ENCODE assay signal across 8 cellular contexts in genomic region chr6:28606424-28607391, GRCh38.
DNase-seq lines count a peak whose midpoint lies in the region; ATAC-seq and TF ChIP-seq lines count a peak whose summit lies in the region.

No MANE protein-coding gene starts in this region.

- DNase-seq in AG08396 (ENCODE audit: low spot score), result peak; percentile 81
- DNase-seq in NCI-H1105 (lab: John Stamatoyannopoulos, UW), result peak; percentile 94
- peak; percentile 12 for DNase-seq in T-helper 2 cell treated with Interferon-gamma antibody and Interleukin-4, amounts not matched to agents 5 μg/mL and 100 μg/mL, for 36 hours (ENCODE audit: low spot score)
- peak; percentile 91 for DNase-seq in endodermal cell
- DNase-seq in osteoblast (ENCODE audit: insufficient read length, low spot score, missing footprints), result peak; percentile 91
- DNase-seq in lower lobe of right lung, result no peak
- DNase-seq in effector memory CD8-positive, alpha-beta T cell, result no peak

- WGBS in endodermal cell (ENCODE audit: insufficient coverage in 1 of 2, insufficient read length in 1 of 2), 2 experiments, result 8 to 14% methylated on average over 19 to 30 of the region's 30 CpGs

- H3K27ac Mint-ChIP-seq in T-helper 2 cell treated with Interferon-gamma antibody and Interleukin-4, amounts not matched to agents 5 μg/mL and 100 μg/mL, for 36 hours, result no peak overlapping the region
- H3K27ac Mint-ChIP-seq in endodermal cell, result peak overlapping the region; percentile 55
- no peak overlapping the region for H3K27ac Mint-ChIP-seq in effector memory CD8-positive, alpha-beta T cell

- no peak overlapping the region for H3K9ac ChIP-seq in endodermal cell (ENCODE audit: extremely low read depth, low read length, poor library complexity, severe bottlenecking)

- TF ChIP-seq CTCF in GM12875 (IDR thresholded peaks at IDR 0.05; ENCODE audit: borderline replicate concordance, insufficient read depth, low read depth, low read length) (peak; percentile 29; the same call in 1 of the 2 replicates), endodermal cell (conservative IDR thresholded peaks at IDR 0.05) (peak; percentile 73), osteoblast (IDR thresholded peaks at IDR 0.05; ENCODE audit: extremely low read depth, low read depth, low read length) (peak; percentile 44), lower lobe of right lung (IDR thresholded peaks at IDR 0.05) (no peak)

- H3K27me3 ChIP-seq in endodermal cell (ENCODE audit: control insufficient read depth, insufficient read depth, low read length, poor library complexity, severe bottlenecking) (no peaks in the 10 kb centered on the region), osteoblast (ENCODE audit: insufficient read depth, low read length) (no peaks in the 10 kb centered on the region), lower lobe of right lung (ENCODE audit: low read depth) (peaks cover 62% of the 10 kb centered on the region)

- no peak for ATAC-seq in lower lobe of right lung
- ATAC-seq in effector memory CD8-positive, alpha-beta T cell (replicated peaks), result no peak

- H3K9me3 ChIP-seq in endodermal cell (ENCODE audit: control insufficient read depth, low read length) (no peaks in the 10 kb centered on the region), osteoblast (ENCODE audit: low read depth, low read length) (no peaks in the 10 kb centered on the region), lower lobe of right lung (no peaks in the 10 kb centered on the region)

- H3K9me3 Mint-ChIP-seq in T-helper 2 cell treated with Interferon-gamma antibody and Interleukin-4, amounts not matched to agents 5 μg/mL and 100 μg/mL, for 36 hours, result no peaks in the 10 kb centered on the region
- H3K9me3 Mint-ChIP-seq in endodermal cell, result no peaks in the 10 kb centered on the region
- peaks cover 0 to 2% of the 10 kb centered on the region in 2 donors for H3K9me3 Mint-ChIP-seq in effector memory CD8-positive, alpha-beta T cell

- H3K4me1 Mint-ChIP-seq in T-helper 2 cell treated with Interferon-gamma antibody and Interleukin-4, amounts not matched to agents 5 μg/mL and 100 μg/mL, for 36 hours (ENCODE audit: low read depth), result peaks cover 9% of the 10 kb centered on the region
- H3K4me1 Mint-ChIP-seq in endodermal cell, result peaks cover 3% of the 10 kb centered on the region
- H3K4me1 Mint-ChIP-seq in effector memory CD8-positive, alpha-beta T cell (ENCODE audit: low read depth in 2 of 2), result no peaks in the 10 kb centered on the region

- no peaks in the 10 kb centered on the region for H3K79me2 ChIP-seq in osteoblast (ENCODE audit: insufficient read depth, low read length)

- intact Hi-C loops in lower lobe of right lung (cut with DNase I), result no loop called here

- H3K27ac ChIP-seq in endodermal cell (ENCODE audit: low read depth, low read length), result peak overlapping the region; percentile 57
- H3K27ac ChIP-seq in osteoblast (ENCODE audit: low read depth, low read length), result no peak overlapping the region
- H3K27ac ChIP-seq in lower lobe of right lung, result no peak overlapping the region

- no peaks in the 10 kb centered on the region for H3K36me3 Mint-ChIP-seq in T-helper 2 cell treated with Interferon-gamma antibody and Interleukin-4, amounts not matched to agents 5 μg/mL and 100 μg/mL, for 36 hours (ENCODE audit: low read depth)
- H3K36me3 Mint-ChIP-seq in endodermal cell (ENCODE audit: low read depth), result no peaks in the 10 kb centered on the region
- H3K36me3 Mint-ChIP-seq in effector memory CD8-positive, alpha-beta T cell (ENCODE audit: insufficient read depth), result no peaks in the 10 kb centered on the region

- peak overlapping the region; percentile 42 for H3K4me3 Mint-ChIP-seq in T-helper 2 cell treated with Interferon-gamma antibody and Interleukin-4, amounts not matched to agents 5 μg/mL and 100 μg/mL, for 36 hours
- H3K4me3 Mint-ChIP-seq in endodermal cell, result peak overlapping the region; percentile 64
- no peak overlapping the region for H3K4me3 Mint-ChIP-seq in effector memory CD8-positive, alpha-beta T cell

- H3K4me2 ChIP-seq in osteoblast (ENCODE audit: insufficient read depth, low read length), result peak overlapping the region; percentile 94

- H3K36me3 ChIP-seq in endodermal cell (ENCODE audit: control insufficient read depth, insufficient read depth, low read length), result no peaks in the 10 kb centered on the region
- H3K36me3 ChIP-seq in osteoblast (ENCODE audit: insufficient read depth, low read length), result no peaks in the 10 kb centered on the region
- no peaks in the 10 kb centered on the region for H3K36me3 ChIP-seq in lower lobe of right lung

- H2AFZ ChIP-seq in osteoblast (ENCODE audit: low read length), result peak overlapping the region; percentile 88

- H4K20me1 ChIP-seq in osteoblast (ENCODE audit: insufficient read depth, low read length), result no peaks in the 10 kb centered on the region

- H3K4me1 ChIP-seq in endodermal cell (ENCODE audit: control insufficient read depth, insufficient read depth, low read length), result no peaks in the 10 kb centered on the region
- peaks cover 4% of the 10 kb centered on the region for H3K4me1 ChIP-seq in osteoblast (ENCODE audit: insufficient read depth, low read length)
- H3K4me1 ChIP-seq in lower lobe of right lung, result no peaks in the 10 kb centered on the region

- H3K27me3 Mint-ChIP-seq in T-helper 2 cell treated with Interferon-gamma antibody and Interleukin-4, amounts not matched to agents 5 μg/mL and 100 μg/mL, for 36 hours (ENCODE audit: low read depth), result peaks cover 48% of the 10 kb centered on the region
- H3K27me3 Mint-ChIP-seq in endodermal cell (ENCODE audit: insufficient read depth), result peaks cover 14% of the 10 kb centered on the region
- H3K27me3 Mint-ChIP-seq in effector memory CD8-positive, alpha-beta T cell, result peaks cover 77 to 78% of the 10 kb centered on the region in 2 donors

- no peak overlapping the region for H3K4me3 ChIP-seq in GM12875 (ENCODE audit: low read depth, low read length)
- H3K4me3 ChIP-seq in endodermal cell (ENCODE audit: low read length), result peak overlapping the region; percentile 79
- H3K4me3 ChIP-seq in osteoblast (ENCODE audit: insufficient read depth, low read length), result peak overlapping the region; percentile 75
- no peak overlapping the region for H3K4me3 ChIP-seq in lower lobe of right lung

Comparison
In these comparisons a context has a peak if more than half of its experiments do, and no peak if none do; other contexts are left out.
1. DNase-seq: peak in AG08396 (single experiment), NCI-H1105 (single experiment), T-helper 2 cell treated with Interferon-gamma antibody and Interleukin-4, amounts not matched to agents 5 μg/mL and 100 μg/mL, for 36 hours (single experiment), endodermal cell (single experiment) and osteoblast (single experiment); none in lower lobe of right lung (single experiment) and effector memory CD8-positive, alpha-beta T cell (0 of 3).
2. H3K4me3 ChIP-seq: peak in endodermal cell (single experiment) and osteoblast (single experiment); none in GM12875 (single experiment) and lower lobe of right lung (single experiment).
3. H3K4me3 Mint-ChIP-seq: peak in T-helper 2 cell treated with Interferon-gamma antibody and Interleukin-4, amounts not matched to agents 5 μg/mL and 100 μg/mL, for 36 hours (single experiment) and endodermal cell (single experiment); none in effector memory CD8-positive, alpha-beta T cell (0 of 2).